ENCODE assay signal across 8 cellular contexts in genomic region chr11:33899383-33900037, GRCh38. TPM values are rescaled to one million over a fixed set of nuclear protein-coding genes. Genes with fewer than 3 reads are reported as not detected.
DNase-seq lines count a peak whose midpoint lies in the region; ATAC-seq and TF ChIP-seq lines count a peak whose summit lies in the region.

No MANE protein-coding gene starts in this region.

- peak; percentile 98 for ATAC-seq in left ventricle myocardium superior
- ATAC-seq in HG03442 (IDR thresholded peaks at IDR 0.05; ENCODE audit: unreplicated experiment), result no peak
- no peak for ATAC-seq in GM21737 (IDR thresholded peaks at IDR 0.05; ENCODE audit: unreplicated experiment)

- no peak overlapping the region for H2AFZ ChIP-seq in smooth muscle cell (ENCODE audit: low read depth)

- H3K9ac ChIP-seq in smooth muscle cell (ENCODE audit: low read depth), result no peak overlapping the region

- peak overlapping the region; percentile 7 for H3K4me2 ChIP-seq in smooth muscle cell

- H3K4me1 ChIP-seq in smooth muscle cell (ENCODE audit: low read depth), result peaks cover 9% of the 10 kb centered on the region
- H3K4me1 ChIP-seq in HAP-1, result no peaks in the 10 kb centered on the region

- H4K20me1 ChIP-seq in smooth muscle cell (ENCODE audit: low read depth), result no peaks in the 10 kb centered on the region

- H3K4me3 ChIP-seq in smooth muscle cell (no peak overlapping the region), HAP-1 (no peak overlapping the region)

- WGBS in smooth muscle cell (ENCODE audit: low lambda C conversion rate), result 43% methylated on average over 11 of the region's 11 CpGs

- intact Hi-C loops in left ventricle myocardium superior (cut with micrococcal nuclease), result no loop called here

- peak; percentile 59 for DNase-seq in HCEC 1CT
- peak; percentile 48 for DNase-seq in amniotic epithelial cell (ENCODE audit: low read depth)
- DNase-seq in left ventricle myocardium superior, result peak; percentile 79
- no peak for DNase-seq in smooth muscle cell (lab: John Stamatoyannopoulos, UW; ENCODE audit: unreplicated experiment)
- no peak for DNase-seq in HAP-1 (ENCODE audit: low spot score in 2 of 2)
- no peak for DNase-seq in NCI-H1417 treated with DMSO at 0.1 percent for 48 hours (lab: John Stamatoyannopoulos, UW)

- TF ChIP-seq CTCF in smooth muscle cell (IDR thresholded peaks at IDR 0.05; ENCODE audit: borderline replicate concordance, insufficient read depth, poor library complexity, severe bottlenecking), result no peak

- no peaks in the 10 kb centered on the region for H3K36me3 ChIP-seq in smooth muscle cell (ENCODE audit: low read depth)
- H3K36me3 ChIP-seq in HAP-1 (replicated peaks), result no peaks in the 10 kb centered on the region

- H3K27ac ChIP-seq in smooth muscle cell (ENCODE audit: low read depth), result no peak overlapping the region

- no peaks in the 10 kb centered on the region for H3K79me2 ChIP-seq in smooth muscle cell (ENCODE audit: low read depth)

- H3K9me3 ChIP-seq in smooth muscle cell (replicated peaks; ENCODE audit: low read depth) (no peaks in the 10 kb centered on the region), HAP-1 (no peaks in the 10 kb centered on the region)

- in situ Hi-C loops in HAP-1 (cut with MboI; ENCODE audit: low sequenced_read_pairs), result no loop called here

- no peaks in the 10 kb centered on the region for H3F3A ChIP-seq in smooth muscle cell (ENCODE audit: low read depth)

- H3K27me3 ChIP-seq in smooth muscle cell (ENCODE audit: low read depth), result no peaks in the 10 kb centered on the region
- no peaks in the 10 kb centered on the region for H3K27me3 ChIP-seq in HAP-1 (ENCODE audit: low read depth)

RNA-seq across cellular contexts. Expression of gene LMO2, which starts 7.6 kb away (rescaled TPM):
- total RNA-seq in left ventricle myocardium superior, result 10.9 TPM
- 1.8 and 2.7 TPM in 2 replicates for total RNA-seq in smooth muscle cell
- polyA plus RNA-seq in smooth muscle cell, result 3.8 and 5.8 TPM in 2 replicates

Comparison
In these comparisons a context has a peak if more than half of its experiments do, and no peak if none do; other contexts are left out.
1. DNase-seq: peak in HCEC 1CT (single experiment), amniotic epithelial cell (single experiment) and left ventricle myocardium superior (single experiment); none in smooth muscle cell (single experiment), HAP-1 (0 of 2) and NCI-H1417 treated with DMSO at 0.1 percent for 48 hours (single experiment).